In the genomic region with DNA sequence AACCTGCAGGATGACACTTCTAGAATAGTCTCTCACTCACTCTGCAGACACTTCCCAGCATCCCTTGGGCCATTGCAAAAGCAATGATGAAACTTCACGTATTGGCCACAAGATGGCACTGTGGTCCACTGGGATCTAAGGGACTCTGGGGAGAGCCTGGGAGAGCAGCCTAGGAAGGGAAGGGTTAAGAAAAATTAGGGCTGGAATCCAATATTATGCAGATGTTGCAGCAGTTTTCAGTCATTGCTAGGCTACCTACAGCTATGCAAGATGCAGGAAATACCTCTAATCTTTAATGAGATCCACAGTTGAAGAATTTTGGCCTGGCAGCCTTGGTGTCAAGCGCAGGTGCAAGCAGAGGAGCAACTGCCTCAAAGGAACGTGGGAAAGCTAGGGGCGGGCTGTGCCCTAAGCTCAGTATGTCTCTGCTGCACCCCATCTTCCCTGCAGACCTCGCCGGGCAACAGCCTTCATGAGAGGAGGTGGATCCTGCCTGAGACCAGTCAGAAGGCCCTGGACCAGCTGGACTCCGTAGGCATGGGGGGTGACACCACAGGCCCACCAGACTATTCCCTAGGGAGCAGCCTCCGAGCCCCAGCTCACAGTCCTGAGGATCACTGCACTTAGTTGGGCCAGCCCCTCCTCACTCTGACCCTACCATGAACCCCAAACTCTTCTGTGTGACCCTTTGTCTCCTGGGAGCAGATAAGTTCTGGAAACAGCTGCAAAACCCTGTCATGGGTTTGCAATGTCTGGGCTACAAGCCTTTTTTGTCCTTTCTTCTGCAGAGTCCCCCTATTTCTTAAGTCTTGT, we compare ENCODE assay signal across 8 cellular contexts.
A peak's percentile ranks its signal among the peaks of the same experiment; 100 is the strongest.
DNase-seq lines count a peak whose midpoint lies in the region; ATAC-seq, FAIRE-seq and TF ChIP-seq lines count a peak whose summit lies in the region.

No MANE protein-coding gene starts in this region.

- DNase-seq in G401 (ENCODE audit: low spot score) (peak; percentile 23), HL-60 (ENCODE audit: low read depth in 1 of 2, low spot score in 1 of 2) (peak; percentile 87 to 90), RCC 7860 (ENCODE audit: low spot score) (peak; percentile 69), astrocyte of the hippocampus (ENCODE audit: low read depth, low spot score) (peak; percentile 71), inferior parietal cortex (ENCODE audit: extremely low spot score) (peak; percentile 73), NCI-H2196 (lab: John Stamatoyannopoulos, UW; ENCODE audit: unreplicated experiment) (no peak)
- peak; percentile 45 for DNase-seq in stimulated activated CD4-positive, alpha-beta T cell treated with anti-CD3 and anti-CD28 coated beads, Interleukin-4, amount 100 ng/mL, for 24 hours

- H3K27ac ChIP-seq in HL-60 (replicated peaks): peak overlapping the region; percentile 92

- no peaks in the 10 kb centered on the region for H3K27me3 ChIP-seq in HL-60 (ENCODE audit: insufficient read depth, poor library complexity, severe bottlenecking)

- peak; percentile 61 for TF ChIP-seq CTCF in HL-60 (IDR thresholded peaks at IDR 0.05; ENCODE audit: insufficient read depth, low read length)

- H3K4me3 ChIP-seq in HL-60 (replicated peaks; ENCODE audit: insufficient read depth, low read length): no peak overlapping the region

- in situ Hi-C loops in G401 (cut with HindIII; ENCODE audit: low sequenced_read_pairs): no loop called here

- ATAC-seq in GM21367 (IDR thresholded peaks at IDR 0.05; ENCODE audit: unreplicated experiment): peak; percentile 73

- FAIRE-seq in RCC 7860 (lab: Jason Lieb, UNC): peak; percentile 35
